ENCODE assay signal across 4 cellular contexts in the genomic region with DNA sequence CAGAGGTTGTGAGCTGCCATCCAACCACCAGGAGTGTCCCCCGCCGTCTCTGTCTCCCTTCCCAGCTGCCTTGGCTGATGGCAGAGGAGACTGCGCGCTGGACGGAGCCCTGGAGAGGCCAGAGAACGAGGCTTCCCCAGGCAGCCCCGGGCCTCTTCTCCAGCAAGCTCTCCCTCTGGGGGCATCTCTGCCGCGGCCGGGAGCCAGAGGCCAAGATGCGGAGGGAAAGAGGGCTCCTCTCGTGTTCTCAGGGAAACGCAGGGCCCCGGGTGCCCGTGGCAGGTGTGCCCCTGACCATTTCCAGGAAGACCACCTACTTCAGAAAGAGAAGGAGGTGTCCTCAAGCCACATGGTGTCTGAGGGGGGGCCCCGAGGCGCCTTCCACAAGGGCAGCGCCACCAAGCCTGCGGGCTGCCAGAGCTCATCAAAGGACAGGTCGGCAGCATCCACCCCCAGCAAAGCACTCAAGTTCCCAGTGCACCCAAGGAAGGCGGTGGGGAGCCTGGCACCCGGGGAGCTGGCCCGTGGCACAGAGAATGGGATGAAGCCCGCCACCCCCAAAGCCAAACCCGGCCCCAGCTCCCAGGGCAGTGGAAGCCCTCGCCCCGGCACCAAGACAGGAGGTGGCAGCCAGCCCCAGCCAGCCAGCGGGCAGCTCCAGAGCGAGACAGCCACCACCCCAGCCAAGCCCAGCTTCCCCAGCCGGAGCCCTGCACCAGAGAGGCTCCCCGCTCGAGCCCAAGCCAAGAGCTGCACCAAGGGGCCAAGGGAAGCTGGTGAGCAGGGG.
"Had no signal": no experiment of that assay in that cellular context is flagged by ENCODE, and none has a peak within 500 bp of the region (broad histone marks: within the 10 kb centered on the region; RNA-seq: fewer than 3 reads in every experiment).

No MANE protein-coding gene starts in this region.

- H3K4me3 ChIP-seq: K562 had no signal

- DNase-seq: GOT3, HCEC 1CT, IMR-90 had no signal
